In genomic region chr9:135989722-135990467, GRCh38 we compare ENCODE assay signal across 1 cellular context.
TF ChIP-seq lines count a peak whose summit lies in the region.

No MANE protein-coding gene starts in this region.

TF ChIP-seq in H1, 55 proteins besides CTCF, POLR2A, EP300 and RAD21:
- no peak for TF ChIP-seq SUZ12 (IDR thresholded peaks at IDR 0.05; ENCODE audit: low read length)
- TF ChIP-seq KDM1A (IDR thresholded peaks at IDR 0.05; ENCODE audit: borderline replicate concordance, low read length): no peak
- no peak for TF ChIP-seq CREB1 (IDR thresholded peaks at IDR 0.05)
- TF ChIP-seq POLR2AphosphoS5 (IDR thresholded peaks at IDR 0.05; ENCODE audit: low read depth, low read length): no peak
- no peak for TF ChIP-seq SP1 (IDR thresholded peaks at IDR 0.05; ENCODE audit: low read depth, low read length)
- TF ChIP-seq BACH1 (IDR thresholded peaks at IDR 0.05; ENCODE audit: low read length): no peak
- no peak for TF ChIP-seq SRF (IDR thresholded peaks at IDR 0.05; ENCODE audit: low read depth, low read length)
- no peak for TF ChIP-seq EZH2 (IDR thresholded peaks at IDR 0.05; ENCODE audit: low read depth, low read length, severe bottlenecking)
- no peak for TF ChIP-seq HDAC6 (IDR thresholded peaks at IDR 0.05; ENCODE audit: low read depth, low read length)
- no peak for TF ChIP-seq GTF2F1 (IDR thresholded peaks at IDR 0.05; ENCODE audit: borderline replicate concordance, low read depth, low read length)
- TF ChIP-seq JUN (IDR thresholded peaks at IDR 0.05; ENCODE audit: low read depth, low read length): no peak
- TF ChIP-seq SP2 (IDR thresholded peaks at IDR 0.05; ENCODE audit: low read length): no peak
